8 cellular contexts compared by ENCODE assay signal in genomic region chr5:151686673-151687378, GRCh38. TPM values are rescaled to one million over a fixed set of nuclear protein-coding genes. Genes with fewer than 3 reads are reported as not detected.
DNase-seq lines count a peak whose midpoint lies in the region; ATAC-seq lines count a peak whose summit lies in the region.

Gene SPARC (minus strand): TSS chr5:151686915. CDS start chr5:151676188, 10,727 bp downstream.

- peak; percentile 84 for ATAC-seq in HG02642 (IDR thresholded peaks at IDR 0.05; ENCODE audit: poor library complexity, unreplicated experiment)

- peak; percentile 15 for DNase-seq in NCI-H748 (lab: John Stamatoyannopoulos, UW; ENCODE audit: unreplicated experiment)
- no peak for DNase-seq in NCI-H748 treated with DMSO at 0.1 percent for 48 hours (lab: John Stamatoyannopoulos, UW)
- peak; percentile 82 for DNase-seq in NCI-H82 (lab: John Stamatoyannopoulos, UW)
- DNase-seq in cerebellum (ENCODE audit: low spot score), result no peak
- DNase-seq in islet precursor cell, result peak; percentile 98
- no peak for DNase-seq in 8988T

- peak within 1 kb of the TSS; percentile 91 for H3K4me2 ChIP-seq in skeletal muscle satellite cell (ENCODE audit: low read length)

- H3K4me1 ChIP-seq in skeletal muscle satellite cell (ENCODE audit: control insufficient read depth, insufficient read depth, low read length), result peaks cover 37% of the 10 kb centered on the region

- no peaks in the 10 kb centered on the region for H3K9me3 ChIP-seq in skeletal muscle satellite cell (replicated peaks; ENCODE audit: low read length)

- peak within 1 kb of the TSS; percentile 88 for H3K4me3 ChIP-seq in skeletal muscle satellite cell (ENCODE audit: low read length)

- no peaks in the 10 kb centered on the region for H3K27me3 ChIP-seq in skeletal muscle satellite cell (ENCODE audit: control insufficient read depth, insufficient read depth, low read length)

- H3K36me3 ChIP-seq in skeletal muscle satellite cell (ENCODE audit: insufficient read depth, low read length), result peaks cover 38% of the 10 kb centered on the region

- H3K9ac ChIP-seq in skeletal muscle satellite cell (ENCODE audit: low read depth, low read length), result peak within 1 kb of the TSS; percentile 97

RNA-seq across cellular contexts. Expression of gene SPARC, which starts in this region (rescaled TPM):
- 148 TPM for total RNA-seq in cerebellum
- 652 and 1,273 TPM in 2 replicates for total RNA-seq in skeletal muscle satellite cell (2012; rRNA removed)

Comparison
In these comparisons a context has a peak if more than half of its experiments do, and no peak if none do; other contexts are left out.
1. DNase-seq: peak in NCI-H748 (single experiment), NCI-H82 (single experiment) and islet precursor cell (single experiment); none in NCI-H748 treated with DMSO at 0.1 percent for 48 hours (single experiment), cerebellum (single experiment) and 8988T (single experiment).